Comparison of ENCODE assay signal across 23 cellular contexts in genomic region chr6:155080876-155081845, GRCh38.
DNase-seq lines count a peak whose midpoint lies in the region; ATAC-seq, FAIRE-seq and TF ChIP-seq lines count a peak whose summit lies in the region.
"Had no signal": no experiment of that assay in that cellular context is flagged by ENCODE, and none has a peak within 500 bp of the region (broad histone marks: within the 10 kb centered on the region; RNA-seq: fewer than 3 reads in every experiment).

No MANE protein-coding gene starts in this region.

- H3K27me3 ChIP-seq in HepG2 (ENCODE audit: control insufficient read depth in 1 of 2, insufficient read depth in 2 of 2, low read length in 2 of 2), result no peaks in the 10 kb centered on the region; a peak in 1 of 5 replicates
- H3K27me3 ChIP-seq in right lobe of liver, result no peaks in the 10 kb centered on the region

- in situ Hi-C loops in HepG2 (cut with HindIII; ENCODE audit: extremely low pct_ligation_motif_present, low pct_unique_long_range_greater_than_20kb), result no loop called here
- in situ Hi-C loops in GM13976 (cut with MboI; ENCODE audit: low sequenced_read_pairs, unreplicated experiment), result no loop called here

- ATAC-seq in HepG2 (no peak), right lobe of liver (no peak), GM21360 (IDR thresholded peaks at IDR 0.05; ENCODE audit: unreplicated experiment) (no peak)
- ATAC-seq: CD8-positive, alpha-beta T cell; sciatic nerve had no signal

- no peak for DNase-seq in HepG2 (ENCODE audit: low spot score)
- DNase-seq in right lobe of liver, result no peak
- peak; percentile 62 for DNase-seq in RPMI7951 (ENCODE audit: low read depth)
- DNase-seq in fibroblast of peridontal ligament (ENCODE audit: extremely low read depth), result peak; percentile 64
- no peak for DNase-seq in HK-2 (ENCODE audit: unreplicated experiment)
- DNase-seq in NCI-H345 (lab: John Stamatoyannopoulos, UW), result no peak
- no peak for DNase-seq in GM13976 (ENCODE audit: low spot score)
- DNase-seq: activated CD4-positive, alpha-beta T cell treated with anti-CD3 and anti-CD28 coated beads, Interleukin-2, amount 50 U/mL, for 48 hours; activated T-cell treated with anti-CD3 and anti-CD28 coated beads, Interleukin-2, amount 50 U/mL, for 24 hours; CD8-positive, alpha-beta T cell; HFFc6; NCI-H1436; NCI-H510A; OCI-M1; stimulated activated CD4-positive, alpha-beta T cell treated with anti-CD3 and anti-CD28 coated beads, Interleukin-4, amount 100 ng/mL, for 1 hour had no signal

- no peak for TF ChIP-seq POLR2A in HepG2 (IDR thresholded peaks at IDR 0.05; ENCODE audit: insufficient read depth in 1 of 2, low read depth in 2 of 2, low read length in 2 of 2)
- no peak for TF ChIP-seq POLR2A in right lobe of liver (IDR thresholded peaks at IDR 0.05)

- intact Hi-C loops in HepG2 (cut with micrococcal nuclease; ENCODE audit: unreplicated experiment) (no loop called here), right lobe of liver (cut with DNase I) (no loop called here)

- no peak overlapping the region for H3K9ac ChIP-seq in HepG2 (ENCODE audit: insufficient read depth, low read depth, low read length)

- WGBS in HepG2 (ENCODE audit: low lambda C conversion rate), result 34% methylated on average over 9 of the region's 9 CpGs
- 36% methylated on average over 8 of the region's 9 CpGs for WGBS in right lobe of liver (ENCODE audit: insufficient coverage, low coverage, low lambda C conversion rate, missing lambda C conversion rate)

- no peaks in the 10 kb centered on the region for H3K79me2 ChIP-seq in HepG2 (ENCODE audit: insufficient read depth, low read length)

- TF ChIP-seq RAD21 in HepG2 (CRISPR knock-in tag; IDR thresholded peaks at IDR 0.05), result no peak

- H2AFZ ChIP-seq in HepG2 (ENCODE audit: low read length), result no peak overlapping the region

- H3K9me3 ChIP-seq in HepG2 (ENCODE audit: low read length) (no peaks in the 10 kb centered on the region), right lobe of liver (no peaks in the 10 kb centered on the region)
- H3K9me3 ChIP-seq: neutrophil had no signal

- H3K36me3 ChIP-seq in HepG2 (replicated peaks in 1 of 2; ENCODE audit: control insufficient read depth in 1 of 2, insufficient read depth in 2 of 2, low read length in 2 of 2), result no peaks in the 10 kb centered on the region
- no peaks in the 10 kb centered on the region for H3K36me3 ChIP-seq in right lobe of liver
- H3K36me3 ChIP-seq: neutrophil had no signal

- H3K4me3 ChIP-seq in HepG2 (replicated peaks in 1 of 3; ENCODE audit: insufficient read depth in 1 of 3, low read depth in 2 of 3, low read length in 3 of 3) (no peak overlapping the region), right lobe of liver (no peak overlapping the region)
- H3K4me3 ChIP-seq: K562, SK-N-MC had no signal

- POLR2A ChIA-PET in HepG2 (lab: Yijun Ruan, JAX), result no interaction called here

- H3K27ac ChIP-seq in HepG2 (ENCODE audit: extremely low read length, insufficient read depth, low read length) (no peak overlapping the region), right lobe of liver (no peak overlapping the region)
- H3K27ac ChIP-seq: neutrophil, SK-N-MC had no signal

- no peak for TF ChIP-seq EP300 in HepG2 (IDR thresholded peaks at IDR 0.05; ENCODE audit: low read depth in 2 of 2, low read length in 2 of 2)
- no peak for TF ChIP-seq EP300 in HepG2 (CRISPR knock-in tag; IDR thresholded peaks at IDR 0.05; ENCODE audit: borderline replicate concordance)

- H4K20me1 ChIP-seq in HepG2 (ENCODE audit: insufficient read depth, low read length), result no peaks in the 10 kb centered on the region

- H3K4me1 ChIP-seq in HepG2 (ENCODE audit: insufficient read depth, low read length) (peaks cover 26% of the 10 kb centered on the region), right lobe of liver (no peaks in the 10 kb centered on the region)

- peak; percentile 23 for FAIRE-seq in HepG2 (lab: Jason Lieb, UNC)
- FAIRE-seq: G401.6, islet of Langerhans, TTC549 had no signal

- H3K4me2 ChIP-seq in HepG2 (ENCODE audit: low read depth, low read length), result no peak overlapping the region

- no peak for TF ChIP-seq CTCF in HepG2 (CRISPR knock-in tag; IDR thresholded peaks at IDR 0.05)
- TF ChIP-seq CTCF in right lobe of liver (IDR thresholded peaks at IDR 0.05), result no peak
- no peak for TF ChIP-seq CTCF in GM13976 (IDR thresholded peaks at IDR 0.05; ENCODE audit: borderline replicate concordance, control extremely low read depth, extremely low read depth, insufficient read depth, missing control alignments)

- CTCF ChIA-PET in HepG2 (lab: Yijun Ruan, JAX; ENCODE audit: low intra/inter-chr PET ratio, low total read pairs), result no interaction called here

- no TSS peak for BruUV-seq in HepG2 (replicated peaks; lab: Mats Ljungman, UMichigan)

TF ChIP-seq in HepG2, 621 proteins besides CTCF, POLR2A, EP300 and RAD21 (continues in another document):
- TF ChIP-seq CSRNP1 (CRISPR knock-in tag; IDR thresholded peaks at IDR 0.05) (no peak), FUBP1 (CRISPR knock-in tag; IDR thresholded peaks at IDR 0.05; ENCODE audit: borderline replicate concordance) (no peak), ZFP41 (CRISPR knock-in tag; IDR thresholded peaks at IDR 0.05; ENCODE audit: borderline replicate concordance) (no peak), ZNF326 (CRISPR knock-in tag; IDR thresholded peaks at IDR 0.05; ENCODE audit: borderline replicate concordance) (no peak), ZNF660 (CRISPR knock-in tag; IDR thresholded peaks at IDR 0.05; ENCODE audit: borderline replicate concordance, low read depth) (no peak), MYC (CRISPR knock-in tag; IDR thresholded peaks at IDR 0.05; ENCODE audit: borderline replicate concordance) (no peak), ZNF558 (CRISPR knock-in tag; IDR thresholded peaks at IDR 0.05; ENCODE audit: borderline replicate concordance) (no peak), DMAP1 (CRISPR knock-in tag; IDR thresholded peaks at IDR 0.05) (no peak), AGO1 (IDR thresholded peaks at IDR 0.05; ENCODE audit: low read depth, low read length, poor library complexity, severe bottlenecking) (no peak), ZNF652 (CRISPR knock-in tag; IDR thresholded peaks at IDR 0.05; ENCODE audit: borderline replicate concordance, low read depth) (no peak), ZNF329 (CRISPR knock-in tag; IDR thresholded peaks at IDR 0.05; ENCODE audit: low read depth) (no peak), GLI4 (CRISPR knock-in tag; IDR thresholded peaks at IDR 0.05; ENCODE audit: borderline replicate concordance) (no peak)

Comparison
In these comparisons a context has a peak if more than half of its experiments do, and no peak if none do; other contexts are left out.
1. DNase-seq: peak in RPMI7951 (single experiment) and fibroblast of peridontal ligament (single experiment); none in HepG2 (single experiment), right lobe of liver (0 of 3), HK-2 (single experiment), NCI-H345 (single experiment) and GM13976 (single experiment).